ENCODE assay signal across 20 cellular contexts in genomic region chr1:39640861-39641260, GRCh38. TPM values are rescaled to one million over a fixed set of nuclear protein-coding genes. Genes with fewer than 3 reads are reported as not detected.
DNase-seq lines count a peak whose midpoint lies in the region; ATAC-seq, FAIRE-seq and TF ChIP-seq lines count a peak whose summit lies in the region.
"Had no signal": no experiment of that assay in that cellular context is flagged by ENCODE, and none has a peak within 500 bp of the region (broad histone marks: within the 10 kb centered on the region; RNA-seq: fewer than 3 reads in every experiment).

No MANE protein-coding gene starts in this region.

- H3K36me3 Mint-ChIP-seq in CD8-positive, alpha-beta T cell = no peaks in the 10 kb centered on the region
- no peaks in the 10 kb centered on the region for H3K36me3 Mint-ChIP-seq in nephron (ENCODE audit: low read depth)
- H3K36me3 Mint-ChIP-seq: CD14-positive monocyte had no signal

- TF ChIP-seq POLR2A in GM12892 (IDR thresholded peaks at IDR 0.05; ENCODE audit: low read depth, low read length) = no peak

- POLR2A ChIA-PET in CD8-positive, alpha-beta T cell (lab: Charles Lee) = no interaction called here

- no peak for FAIRE-seq in GM12892 (lab: Jason Lieb, UNC)
- FAIRE-seq: RCC 7860 had no signal

- intact Hi-C loops in CD8-positive, alpha-beta T cell (cut with DNase I, micrococcal nuclease) = no loop called here

- H3K27me3 ChIP-seq in CD8-positive, alpha-beta T cell (ENCODE audit: insufficient read depth, low read length) = peaks cover 3% of the 10 kb centered on the region

- H3K27ac ChIP-seq in CD8-positive, alpha-beta T cell (ENCODE audit: low read depth, low read length) = no peak overlapping the region

- peak overlapping the region; percentile 18 for H3K4me3 Mint-ChIP-seq in CD8-positive, alpha-beta T cell
- H3K4me3 Mint-ChIP-seq in nephron = peak overlapping the region in 2 of 3 experiments; percentile 83 to 84
- H3K4me3 Mint-ChIP-seq: CD14-positive monocyte had no signal

- no peak overlapping the region for H3K4me3 ChIP-seq in CD8-positive, alpha-beta T cell (ENCODE audit: low read depth, low read length)

- H3K4me1 ChIP-seq in CD8-positive, alpha-beta T cell (ENCODE audit: insufficient read depth, low read length) = peaks cover 3% of the 10 kb centered on the region

- peaks cover 3% of the 10 kb centered on the region for H3K4me1 Mint-ChIP-seq in CD8-positive, alpha-beta T cell (ENCODE audit: low read depth)
- peaks cover 79% of the 10 kb centered on the region for H3K4me1 Mint-ChIP-seq in nephron

- no peak for DNase-seq in CD8-positive, alpha-beta T cell
- DNase-seq in M059J (ENCODE audit: low read depth) (peak; percentile 40), astrocyte of the hippocampus (ENCODE audit: low read depth, low spot score) (peak; percentile 38), GM12892 (ENCODE audit: insufficient read length) (no peak), activated T-cell treated with anti-CD3 and anti-CD28 coated beads for 4 hours (no peak)
- DNase-seq: COR-L47, DMS153, EL, H9, NCI-H1092, NCI-H146, NCI-H2081, NCI-H526, SHP77 had no signal

- no peak overlapping the region for H3K27ac Mint-ChIP-seq in CD8-positive, alpha-beta T cell
- H3K27ac Mint-ChIP-seq in nephron = peak overlapping the region; percentile 22 to 29 (median 23)
- H3K27ac Mint-ChIP-seq: H9 had no signal

- H3K9me3 Mint-ChIP-seq in CD8-positive, alpha-beta T cell = no peaks in the 10 kb centered on the region
- H3K9me3 Mint-ChIP-seq in nephron = no peaks in the 10 kb centered on the region
- H3K9me3 Mint-ChIP-seq: H9 had no signal

- H3K9me3 ChIP-seq in CD8-positive, alpha-beta T cell (ENCODE audit: low read length) = no peaks in the 10 kb centered on the region

- CTCF ChIA-PET in CD8-positive, alpha-beta T cell (lab: Charles Lee) = interaction anchor here (0.7 to 1.8 kb wide), 5 partner anchors 11 to 31 kb away, joined by 3 to 8 read pairs (median 5); partner anchors contain the start of gene NT5C1A

- no peak for TF ChIP-seq CTCF in CD8-positive, alpha-beta T cell (IDR thresholded peaks at IDR 0.05)
- TF ChIP-seq CTCF in nephron (IDR thresholded peaks at IDR 0.05; ENCODE audit: unreplicated experiment in 3 of 3) = no peak

- ATAC-seq in CD8-positive, alpha-beta T cell = no peak
- no peak for ATAC-seq in GM18907 (IDR thresholded peaks at IDR 0.05; ENCODE audit: unreplicated experiment)
- no peak for ATAC-seq in GM21529 (IDR thresholded peaks at IDR 0.05; ENCODE audit: unreplicated experiment)

- peaks cover 29% of the 10 kb centered on the region for H3K27me3 Mint-ChIP-seq in CD8-positive, alpha-beta T cell (ENCODE audit: low read depth)
- H3K27me3 Mint-ChIP-seq in nephron (ENCODE audit: low read depth) = peaks cover 7% of the 10 kb centered on the region

- H3K36me3 ChIP-seq in CD8-positive, alpha-beta T cell (ENCODE audit: insufficient read depth, low read length) = no peaks in the 10 kb centered on the region

RNA-seq across cellular contexts. Expression of gene HEYL, which starts 1.4 kb away (rescaled TPM):
- total RNA-seq in CD8-positive, alpha-beta T cell = not detected
- total RNA-seq in M059J (2014; rRNA removed; shearing (Covaris generic)) = 0.15 TPM in 1 of 2 replicates, not detected in the other
- polyA plus RNA-seq in GM12892 (2012; ENCODE audit: missing spikeins) = 0.11 TPM
- total RNA-seq: HT1080 had no signal

RNA-seq across cellular contexts. Expression of gene NT5C1A, which starts 31.0 kb away (rescaled TPM):
- total RNA-seq in CD8-positive, alpha-beta T cell = under 1 TPM; 0.31 to 0.68 TPM
- total RNA-seq in M059J (2014; rRNA removed; shearing (Covaris generic)) = not detected in 2 replicates
- polyA plus RNA-seq in GM12892 (2012; ENCODE audit: missing spikeins) = 1.1 TPM
- total RNA-seq: H9, HT1080 had no signal
- polyA plus RNA-seq: CD14-positive monocyte had no signal

RNA-seq across cellular contexts. Expression of gene HPCAL4, which starts 50.4 kb away (rescaled TPM):
- 10 to 100 TPM; 12.1 to 12.8 TPM for total RNA-seq in CD8-positive, alpha-beta T cell
- 1.0 and 1.1 TPM in 2 replicates for total RNA-seq in M059J (2014; rRNA removed; shearing (Covaris generic))
- polyA plus RNA-seq in GM12892 (2012; ENCODE audit: missing spikeins) = 1.1 TPM
- total RNA-seq: HT1080 had no signal

Comparison
In these comparisons a context has a peak if more than half of its experiments do, and no peak if none do; other contexts are left out.
1. DNase-seq: peak in M059J (single experiment) and astrocyte of the hippocampus (single experiment); none in CD8-positive, alpha-beta T cell (0 of 7), GM12892 (single experiment) and activated T-cell treated with anti-CD3 and anti-CD28 coated beads for 4 hours (single experiment).